In the genomic region with DNA sequence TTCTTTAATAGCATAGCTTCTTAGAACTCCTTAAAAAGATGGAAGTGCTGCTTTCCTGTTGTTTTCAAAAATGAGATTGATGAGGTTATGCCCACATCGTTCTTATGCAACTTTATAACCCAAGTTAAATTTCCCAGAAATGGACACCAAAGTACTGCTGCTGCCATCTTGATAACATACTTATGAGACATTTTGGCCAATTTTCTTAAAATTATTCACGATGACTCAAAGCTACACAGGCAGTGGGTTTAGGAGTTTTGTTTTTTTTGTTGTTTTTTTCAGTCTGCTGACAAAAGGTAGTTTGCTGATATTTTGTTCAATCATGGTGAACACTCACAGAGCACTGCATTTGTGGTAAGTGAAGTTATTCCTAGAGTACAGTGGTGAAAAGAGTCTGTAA, we compare ENCODE assay signal across 17 cellular contexts. TPM values are rescaled to one million over a fixed set of nuclear protein-coding genes. Genes with fewer than 3 reads are reported as not detected.
DNase-seq lines count a peak whose midpoint lies in the region; ATAC-seq, FAIRE-seq and TF ChIP-seq lines count a peak whose summit lies in the region.
"Had no signal": no experiment of that assay in that cellular context is flagged by ENCODE, and none has a peak within 500 bp of the region (broad histone marks: within the 10 kb centered on the region; RNA-seq: fewer than 3 reads in every experiment).

No MANE protein-coding gene starts in this region.

- peak; percentile 44 for ATAC-seq in GM19463 (IDR thresholded peaks at IDR 0.05; ENCODE audit: unreplicated experiment)
- no peak for ATAC-seq in GM12878
- ATAC-seq: CD8-positive, alpha-beta T cell had no signal

- 26% methylated on average over 2 of the region's 2 CpGs for whole genome bisulfite sequencing in GM12878 (ENCODE audit: insufficient coverage, insufficient replicate concordance, low lambda C conversion rate, missing lambda C conversion rate)

- no peak for FAIRE-seq in GM12878 (lab: Jason Lieb, UNC)
- FAIRE-seq: D721Med had no signal

- H3K79me2 ChIP-seq in OCI-LY1 (ENCODE audit: insufficient read depth, low read length) (no peaks in the 10 kb centered on the region), GM12878 (ENCODE audit: control insufficient read depth, insufficient read depth, low read length) (no peaks in the 10 kb centered on the region)

- no peak for TF ChIP-seq RAD21 in GM12878 (IDR thresholded peaks at IDR 0.05; ENCODE audit: insufficient read depth, low read depth, low read length)

- in situ Hi-C loops in GM12878 (cut with MboI): no loop called here

- H3K4me2 ChIP-seq in OCI-LY1 (ENCODE audit: low read length) (no peak overlapping the region), GM12878 (ENCODE audit: control insufficient read depth, insufficient read depth) (no peak overlapping the region), skeletal muscle satellite cell (ENCODE audit: low read length) (peak overlapping the region; percentile 43)
- H3K4me2 ChIP-seq: BLaER1 treated with 17β-estradiol and CSF1 and Interleukin-3, amounts not matched to agents 10 nM and 100 nM had no signal

- BruUV-seq in GM12878 (replicated peaks; lab: Mats Ljungman, UMichigan): no TSS peak

- no peaks in the 10 kb centered on the region; the same call in 1 of the 2 replicates for H3F3A ChIP-seq in OCI-LY1 (ENCODE audit: insufficient read depth, low read length)

- H3K36me3 ChIP-seq in OCI-LY1 (ENCODE audit: insufficient read depth, low read length): no peaks in the 10 kb centered on the region
- no peaks in the 10 kb centered on the region for H3K36me3 ChIP-seq in GM12878 (ENCODE audit: control insufficient read depth in 2 of 2, insufficient read depth in 2 of 2, low read length in 1 of 2)
- H3K36me3 ChIP-seq in skeletal muscle satellite cell (ENCODE audit: insufficient read depth, low read length): no peaks in the 10 kb centered on the region
- H3K36me3 ChIP-seq: BLaER1 treated with 17β-estradiol and CSF1 and Interleukin-3, amounts not matched to agents 10 nM and 100 nM; HAP-1 had no signal

- H3K9me3 ChIP-seq in OCI-LY1 (ENCODE audit: low read length) (no peaks in the 10 kb centered on the region; the same call in 1 of the 2 replicates), GM12878 (replicated peaks; ENCODE audit: control insufficient read depth, insufficient read depth, low read length) (no peaks in the 10 kb centered on the region), skeletal muscle satellite cell (replicated peaks; ENCODE audit: low read length) (no peaks in the 10 kb centered on the region)
- H3K9me3 ChIP-seq: BLaER1 treated with 17β-estradiol and CSF1 and Interleukin-3, amounts not matched to agents 10 nM and 100 nM; HAP-1 had no signal

- no peak overlapping the region for H3K4me3 ChIP-seq in OCI-LY1 (ENCODE audit: low read depth, low read length, poor library complexity, severe bottlenecking)
- no peak overlapping the region for H3K4me3 ChIP-seq in GM12878
- no peak overlapping the region for H3K4me3 ChIP-seq in skeletal muscle satellite cell (ENCODE audit: low read length)
- H3K4me3 ChIP-seq: BLaER1 treated with 17β-estradiol and CSF1 and Interleukin-3, amounts not matched to agents 10 nM and 100 nM; HAP-1; SK-N-MC had no signal

- CTCF ChIA-PET in GM12878 (lab: Yijun Ruan, JAX): interaction anchor here (0.8 to 2.7 kb wide), 2 partner anchors 38 to 314 kb away, joined by 3 to 12 read pairs; no protein-coding TSS in a partner anchor

- DNase-seq in GM12878 (ENCODE audit: low read depth, low spot score) (no peak), D341Med (ENCODE audit: low spot score) (no peak), COLO668 (lab: John Stamatoyannopoulos, UW; ENCODE audit: unreplicated experiment) (no peak)
- no peak for DNase-seq in NK-92 treated with Interleukin-12 subunit alpha and Interleukin-12 subunit beta, amount 100 ng/mL, for 24 hours (lab: John Stamatoyannopoulos, UW)
- DNase-seq: CD8-positive, alpha-beta T cell; NCI-H1105 treated with DMSO at 0.1 percent for 48 hours; NCI-H1694; NCI-H2081 treated with DMSO at 0.1 percent for 48 hours; NCI-H748 treated with DMSO at 0.1 percent for 48 hours; SHP77 had no signal

- no peaks in the 10 kb centered on the region for H3K9me2 ChIP-seq in OCI-LY1 (ENCODE audit: low read depth, low read length)

- H2AFZ ChIP-seq in OCI-LY1 (ENCODE audit: low read length): no peak overlapping the region
- H2AFZ ChIP-seq in GM12878 (ENCODE audit: control insufficient read depth, low read depth, low read length): no peak overlapping the region

- SMC1A ChIA-PET in GM12878 (lab: Charles Lee; ENCODE audit: uncharacterized antibody, unreplicated experiment): interaction anchor here (0.6 to 2.9 kb wide), 7 partner anchors 11 to 652 kb away, joined by 3 to 12 read pairs (median 4); no protein-coding TSS in a partner anchor

- POLR2A ChIA-PET in GM12878 (lab: Charles Lee): interaction anchor here (1.0 kb wide), 1 partner anchor 18 kb away, joined by 4 read pairs; no protein-coding TSS in a partner anchor

- H4K20me1 ChIP-seq in OCI-LY1 (ENCODE audit: insufficient read depth, low read length) (no peaks in the 10 kb centered on the region), GM12878 (ENCODE audit: control insufficient read depth, insufficient read depth) (no peaks in the 10 kb centered on the region)
- H4K20me1 ChIP-seq: BLaER1 treated with 17β-estradiol and CSF1 and Interleukin-3, amounts not matched to agents 10 nM and 100 nM had no signal

- H3K9ac ChIP-seq in OCI-LY1 (ENCODE audit: low read length) (no peak overlapping the region), GM12878 (ENCODE audit: control insufficient read depth, insufficient read depth, low read length) (no peak overlapping the region), skeletal muscle satellite cell (ENCODE audit: low read depth, low read length) (no peak overlapping the region)
- H3K9ac ChIP-seq: BLaER1 treated with 17β-estradiol and CSF1 and Interleukin-3, amounts not matched to agents 10 nM and 100 nM had no signal

- H3K4me1 ChIP-seq in OCI-LY1 (ENCODE audit: insufficient read depth, low read length, severe bottlenecking) (peaks cover 46% of the 10 kb centered on the region), GM12878 (ENCODE audit: control insufficient read depth, insufficient read depth, low read length) (peaks cover 2% of the 10 kb centered on the region), skeletal muscle satellite cell (ENCODE audit: control insufficient read depth, insufficient read depth, low read length) (peaks cover 3% of the 10 kb centered on the region)

- RAD21 ChIA-PET in GM12878 (lab: Charles Lee; ENCODE audit: unreplicated experiment): interaction anchor here (1.5 kb wide), 2 partner anchors 23 to 34 kb away, joined by 3 to 4 read pairs; no protein-coding TSS in a partner anchor

- TF ChIP-seq POLR2A in GM12878 (IDR thresholded peaks at IDR 0.05; ENCODE audit: low read depth, low read length): no peak

- no peaks in the 10 kb centered on the region for H3K27me3 ChIP-seq in OCI-LY1 (ENCODE audit: insufficient read depth, low read length)
- no peaks in the 10 kb centered on the region for H3K27me3 ChIP-seq in GM12878 (replicated peaks in 1 of 2; ENCODE audit: control insufficient read depth in 2 of 2, insufficient read depth in 2 of 2, low read length in 1 of 2)
- H3K27me3 ChIP-seq in skeletal muscle satellite cell (ENCODE audit: control insufficient read depth, insufficient read depth, low read length): peaks cover 7% of the 10 kb centered on the region
- H3K27me3 ChIP-seq: BLaER1 treated with 17β-estradiol and CSF1 and Interleukin-3, amounts not matched to agents 10 nM and 100 nM had no signal

- TF ChIP-seq EP300 in GM12878 (IDR thresholded peaks at IDR 0.05; ENCODE audit: borderline replicate concordance in 1 of 2, control insufficient read depth in 1 of 2, low read depth in 2 of 2, low read length in 2 of 2): no peak

- intact Hi-C loops in GM12878 (cut with micrococcal nuclease; ENCODE audit: unreplicated experiment): no loop called here

- H3K27ac ChIP-seq in OCI-LY1 (ENCODE audit: low read depth, low read length, poor library complexity, severe bottlenecking) (peak overlapping the region; percentile 82), GM12878 (ENCODE audit: control insufficient read depth, insufficient read depth) (no peak overlapping the region)
- H3K27ac ChIP-seq: BLaER1 treated with 17β-estradiol and CSF1 and Interleukin-3, amounts not matched to agents 10 nM and 100 nM; SK-N-MC had no signal

- no peak for TF ChIP-seq CTCF in OCI-LY1 (IDR thresholded peaks at IDR 0.05; ENCODE audit: low read length)
- no peak for TF ChIP-seq CTCF in GM12878 (IDR thresholded peaks at IDR 0.05 in 2 of 3, conservative IDR thresholded peaks at IDR 0.05 in 1 of 3; ENCODE audit: control insufficient read depth in 2 of 3, extremely low read depth in 1 of 3, insufficient read depth in 1 of 3, low read depth in 3 of 3, low read length in 3 of 3)

TF ChIP-seq in GM12878, 131 proteins besides CTCF, POLR2A, EP300 and RAD21 (continues in another document):
- TF ChIP-seq, protein P1, sequence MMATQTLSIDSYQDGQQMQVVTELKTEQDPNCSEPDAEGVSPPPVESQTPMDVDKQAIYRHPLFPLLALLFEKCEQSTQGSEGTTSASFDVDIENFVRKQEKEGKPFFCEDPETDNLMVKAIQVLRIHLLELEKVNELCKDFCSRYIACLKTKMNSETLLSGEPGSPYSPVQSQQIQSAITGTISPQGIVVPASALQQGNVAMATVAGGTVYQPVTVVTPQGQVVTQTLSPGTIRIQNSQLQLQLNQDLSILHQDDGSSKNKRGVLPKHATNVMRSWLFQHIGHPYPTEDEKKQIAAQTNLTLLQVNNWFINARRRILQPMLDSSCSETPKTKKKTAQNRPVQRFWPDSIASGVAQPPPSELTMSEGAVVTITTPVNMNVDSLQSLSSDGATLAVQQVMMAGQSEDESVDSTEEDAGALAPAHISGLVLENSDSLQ (IDR thresholded peaks at IDR 0.05): no peak

RNA-seq across cellular contexts. Expression of a gene that starts 54.9 kb away (rescaled TPM):
- 176 and 178 TPM in 2 replicates for total RNA-seq in GM12878 (2013; cell fraction: nucleolus; rRNA removed)
- total RNA-seq in GM12878 (2014; rRNA removed) (57.6 and 63.9 TPM in 2 replicates), GM12878 (2014; rRNA removed; fragmentation: Illumina TruSeq; extraction: Trizol) (69.7 and 73.7 TPM in 2 replicates), GM12878 (2021) (58.8 and 62.6 TPM in 2 replicates)
- polyA plus RNA-seq in GM12878 (2011; ENCODE audit: low read depth): 17.8 TPM
- polyA plus RNA-seq in GM12878 (2011; rRNA removed) (69.9 and 97.1 TPM in 2 replicates), GM12878 (2014; fragmentation: Illumina TruSeq; extraction: Trizol) (89.5 and 108 TPM in 2 replicates), GM12878 (2014; fragmentation: Nextera tagmentation; extraction: Ambion mirVana) (10 to 100 TPM; 88.9 to 95.9 TPM), GM12878 (2014; rRNA removed) (51.3 and 59.1 TPM in 2 replicates), GM12878 (2016; fragmentation: Nextera tagmentation; extraction: Ambion mirVana) (10 to 100 TPM; 95.7 to 98.9 TPM)
- 30.3 and 34.6 TPM in 2 replicates for polyA plus RNA-seq in GM12878 (2011; cell fraction: cytosol; rRNA removed)
- 51.6 and 62.2 TPM in 2 replicates for polyA plus RNA-seq in GM12878 (2011; cell fraction: nucleus; rRNA removed)
- 22.6 and 27.4 TPM in 2 replicates for polyA plus RNA-seq in GM12878 (2012)
- 40.8 and 56.7 TPM in 2 replicates for polyA minus RNA-seq in GM12878 (2011; rRNA and poly(A)+ RNA removed)
- 15.4 and 19.1 TPM in 2 replicates for polyA minus RNA-seq in GM12878 (2011; cell fraction: cytosol; rRNA and poly(A)+ RNA removed)
- 111 and 156 TPM in 2 replicates for polyA minus RNA-seq in GM12878 (2011; cell fraction: nucleus; rRNA and poly(A)+ RNA removed)
- 19.8 and 22.5 TPM in 2 replicates for total RNA-seq in skeletal muscle satellite cell (2012; rRNA removed)
